ENCODE assay signal across 33 cellular contexts in the genomic region with DNA sequence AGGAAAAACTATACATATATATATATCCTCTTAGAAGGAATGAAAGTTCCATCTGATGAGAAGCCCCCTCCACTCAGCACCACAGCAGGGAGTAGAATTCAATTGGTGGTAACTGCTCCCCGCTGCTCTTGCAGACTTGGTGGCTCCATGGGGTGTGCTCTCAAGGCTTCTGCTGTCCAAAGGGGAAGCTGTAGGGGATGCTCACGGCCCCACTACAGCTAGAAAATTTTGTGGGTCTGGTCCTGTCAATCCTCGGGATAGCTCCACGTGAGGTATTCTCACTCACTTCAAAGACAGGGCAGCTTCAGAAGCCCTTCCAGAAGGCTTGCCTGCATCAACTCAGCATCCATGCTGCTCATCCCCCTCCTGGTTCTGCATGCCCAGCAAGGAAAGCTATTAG.
"Had no signal": no experiment of that assay in that cellular context is flagged by ENCODE, and none has a peak within 500 bp of the region (broad histone marks: within the 10 kb centered on the region; RNA-seq: fewer than 3 reads in every experiment).

No MANE protein-coding gene starts in this region.

- H3K27me3 ChIP-seq: adrenal gland, brain microvascular endothelial cell, heart left ventricle, hepatocyte had no signal

- H3K9me3 ChIP-seq: adrenal gland, heart left ventricle had no signal

- H3K27me3 Mint-ChIP-seq: activated CD4-positive, alpha-beta memory T cell treated with anti-CD3 and anti-CD28 coated beads for 36 hours; activated CD4-positive, alpha-beta T cell treated with anti-CD3 and anti-CD28 coated beads, Interleukin-2, amount 10 ng/mL, durations not matched to agents 24 days and 14 days; activated CD8-positive, alpha-beta memory T cell treated with anti-CD3 and anti-CD28 coated beads, Interleukin-2, amount 10 ng/mL, durations not matched to agents 7 days and 5 days; activated naive CD8-positive, alpha-beta T cell treated with anti-CD3 and anti-CD28 coated beads for 36 hours; activated naive CD8-positive, alpha-beta T cell treated with anti-CD3 and anti-CD28 coated beads, Interleukin-2, amount 50 U/mL, for 24 hours; T-helper 17 cell had no signal

- H3K36me3 ChIP-seq: adrenal gland, brain microvascular endothelial cell, heart left ventricle had no signal

- H3K27ac Mint-ChIP-seq: activated CD4-positive, alpha-beta memory T cell treated with anti-CD3 and anti-CD28 coated beads for 36 hours; activated CD4-positive, alpha-beta T cell treated with anti-CD3 and anti-CD28 coated beads for 36 hours; activated CD4-positive, alpha-beta T cell treated with anti-CD3 and anti-CD28 coated beads, Interleukin-2, amount 10 ng/mL, durations not matched to agents 24 days and 14 days; activated CD8-positive, alpha-beta memory T cell treated with anti-CD3 and anti-CD28 coated beads, Interleukin-2, amount 10 ng/mL, durations not matched to agents 7 days and 5 days; activated CD8-positive, alpha-beta T cell treated with anti-CD3 and anti-CD28 coated beads, Interleukin-2, amount 10 ng/mL, durations not matched to agents 7 days and 5 days; activated naive CD4-positive, alpha-beta T cell treated with anti-CD3 and anti-CD28 coated beads for 36 hours; activated naive CD4-positive, alpha-beta T cell treated with anti-CD3 and anti-CD28 coated beads, Interleukin-2, amount 50 U/mL, for 24 hours; activated naive CD8-positive, alpha-beta T cell treated with anti-CD3 and anti-CD28 coated beads for 36 hours; activated naive CD8-positive, alpha-beta T cell treated with anti-CD3 and anti-CD28 coated beads, Interleukin-2, amount 50 U/mL, for 24 hours; activated T-helper 1 cell treated with anti-CD3 and anti-CD28 coated beads, Interleukin-12 subunit alpha, Interleukin-12 subunit beta, Interleukin-2, Interleukin-4 antibody, amounts not matched to agents 30 ng/mL and 10 ng/mL and 1 ng/mL, durations not matched to agents 14 hours and 24 hours and 36 hours; activated T-helper 2 cell treated with anti-CD3 and anti-CD28 coated beads, Interferon-gamma antibody, Interleukin-2, Interleukin-4, amounts not matched to agents 10 μg/mL and 5 μg/mL and 100 μg/mL, durations not matched to agents 14 hours and 24 hours and 36 hours; T-helper 17 cell; T-helper 2 cell treated with Interferon-gamma antibody and Interleukin-4, amounts not matched to agents 5 μg/mL and 100 μg/mL, for 36 hours had no signal

- H3K4me3 ChIP-seq: adrenal gland, heart left ventricle, hepatocyte had no signal

- H3K36me3 Mint-ChIP-seq: activated CD4-positive, alpha-beta memory T cell treated with anti-CD3 and anti-CD28 coated beads for 36 hours; activated CD8-positive, alpha-beta memory T cell treated with anti-CD3 and anti-CD28 coated beads, Interleukin-2, amount 10 ng/mL, durations not matched to agents 7 days and 5 days; activated naive CD4-positive, alpha-beta T cell treated with anti-CD3 and anti-CD28 coated beads, Interleukin-2, amount 50 U/mL, for 24 hours; activated naive CD8-positive, alpha-beta T cell treated with anti-CD3 and anti-CD28 coated beads for 36 hours had no signal

- DNase-seq: activated CD4-positive, alpha-beta memory T cell treated with anti-CD3 and anti-CD28 coated beads for 36 hours; activated CD4-positive, alpha-beta T cell treated with anti-CD3 and anti-CD28 coated beads for 36 hours; activated CD4-positive, alpha-beta T cell treated with anti-CD3 and anti-CD28 coated beads, Interleukin-2, amount 10 ng/mL, durations not matched to agents 24 days and 14 days; activated CD4-positive, CD25-positive, alpha-beta regulatory T cell; activated CD4-positive, CD25-positive, alpha-beta regulatory T cell treated with anti-CD3 and anti-CD28 coated beads, Interleukin-2, amount 50 U/mL, for 72 hours; activated CD8-positive, alpha-beta memory T cell treated with anti-CD3 and anti-CD28 coated beads, Interleukin-2, amount 10 ng/mL, durations not matched to agents 7 days and 5 days; activated CD8-positive, alpha-beta memory T cell treated with anti-CD3 and anti-CD28 coated beads, Interleukin-2, amount 50 U/mL, for 4 hours; activated CD8-positive, alpha-beta T cell treated with anti-CD3 and anti-CD28 coated beads, Interleukin-2, amount 10 ng/mL, durations not matched to agents 7 days and 5 days; activated effector memory CD4-positive, alpha-beta T cell treated with anti-CD3 and anti-CD28 coated beads, Interleukin-2, amount 50 U/mL, for 16 hours; activated naive CD4-positive, alpha-beta T cell treated with anti-CD3 and anti-CD28 coated beads for 36 hours; activated naive CD8-positive, alpha-beta T cell treated with anti-CD3 and anti-CD28 coated beads for 36 hours; activated naive CD8-positive, alpha-beta T cell treated with anti-CD3 and anti-CD28 coated beads, Interleukin-2, amount 50 U/mL, for 24 hours; activated T-cell treated with anti-CD3 and anti-CD28 coated beads, Interleukin-2, amount 50 U/mL, for 1 hour; activated T-cell treated with anti-CD3 and anti-CD28 coated beads, Interleukin-2, amount 50 U/mL, for 48 hours; adrenal gland; amygdala; brain microvascular endothelial cell; caudate nucleus; cortex of kidney; dermis blood vessel endothelial cell; effector CD8-positive, alpha-beta T cell; foreskin fibroblast; glutamatergic neuron; heart left ventricle; T-helper 1 cell; T-helper 17 cell; T1000 had no signal

- ATAC-seq: activated CD4-positive, alpha-beta T cell treated with anti-CD3 and anti-CD28 coated beads for 36 hours; activated CD8-positive, alpha-beta memory T cell treated with anti-CD3 and anti-CD28 coated beads, Interleukin-2, amount 10 ng/mL, durations not matched to agents 7 days and 5 days; activated CD8-positive, alpha-beta T cell treated with anti-CD3 and anti-CD28 coated beads, Interleukin-2, amount 10 ng/mL, durations not matched to agents 7 days and 5 days; activated naive CD8-positive, alpha-beta T cell treated with anti-CD3 and anti-CD28 coated beads, Interleukin-2, amount 50 U/mL, for 24 hours; esophagus mucosa; heart left ventricle; T-helper 17 cell had no signal

- H3K27ac ChIP-seq: adrenal gland, brain microvascular endothelial cell, heart left ventricle, hepatocyte had no signal

- H3K4me3 Mint-ChIP-seq: activated CD4-positive, alpha-beta memory T cell treated with anti-CD3 and anti-CD28 coated beads for 36 hours; activated CD4-positive, alpha-beta T cell treated with anti-CD3 and anti-CD28 coated beads for 36 hours; activated CD4-positive, alpha-beta T cell treated with anti-CD3 and anti-CD28 coated beads, Interleukin-2, amount 10 ng/mL, durations not matched to agents 24 days and 14 days; activated CD8-positive, alpha-beta memory T cell treated with anti-CD3 and anti-CD28 coated beads, Interleukin-2, amount 10 ng/mL, durations not matched to agents 7 days and 5 days; activated CD8-positive, alpha-beta T cell treated with anti-CD3 and anti-CD28 coated beads, Interleukin-2, amount 10 ng/mL, durations not matched to agents 7 days and 5 days; activated naive CD4-positive, alpha-beta T cell treated with anti-CD3 and anti-CD28 coated beads for 36 hours; activated naive CD4-positive, alpha-beta T cell treated with anti-CD3 and anti-CD28 coated beads, Interleukin-2, amount 50 U/mL, for 24 hours; activated naive CD8-positive, alpha-beta T cell treated with anti-CD3 and anti-CD28 coated beads for 36 hours; activated naive CD8-positive, alpha-beta T cell treated with anti-CD3 and anti-CD28 coated beads, Interleukin-2, amount 50 U/mL, for 24 hours; activated T-helper 1 cell treated with anti-CD3 and anti-CD28 coated beads, Interleukin-12 subunit alpha, Interleukin-12 subunit beta, Interleukin-2, Interleukin-4 antibody, amounts not matched to agents 30 ng/mL and 10 ng/mL and 1 ng/mL, durations not matched to agents 14 hours and 24 hours and 36 hours; T-helper 17 cell; T-helper 2 cell treated with Interferon-gamma antibody and Interleukin-4, amounts not matched to agents 5 μg/mL and 100 μg/mL, for 36 hours had no signal

- H3K9me3 Mint-ChIP-seq: activated CD4-positive, alpha-beta memory T cell treated with anti-CD3 and anti-CD28 coated beads for 36 hours; activated CD4-positive, alpha-beta T cell treated with anti-CD3 and anti-CD28 coated beads, Interleukin-2, amount 10 ng/mL, durations not matched to agents 24 days and 14 days; activated naive CD4-positive, alpha-beta T cell treated with anti-CD3 and anti-CD28 coated beads for 36 hours; activated naive CD4-positive, alpha-beta T cell treated with anti-CD3 and anti-CD28 coated beads, Interleukin-2, amount 50 U/mL, for 24 hours; activated naive CD8-positive, alpha-beta T cell treated with anti-CD3 and anti-CD28 coated beads for 36 hours; activated naive CD8-positive, alpha-beta T cell treated with anti-CD3 and anti-CD28 coated beads, Interleukin-2, amount 50 U/mL, for 24 hours; activated T-helper 1 cell treated with anti-CD3 and anti-CD28 coated beads, Interleukin-12 subunit alpha, Interleukin-12 subunit beta, Interleukin-2, Interleukin-4 antibody, amounts not matched to agents 30 ng/mL and 10 ng/mL and 1 ng/mL, durations not matched to agents 14 hours and 24 hours and 36 hours; activated T-helper 2 cell treated with anti-CD3 and anti-CD28 coated beads, Interferon-gamma antibody, Interleukin-2, Interleukin-4, amounts not matched to agents 10 μg/mL and 5 μg/mL and 100 μg/mL, durations not matched to agents 14 hours and 24 hours and 36 hours; T-helper 2 cell treated with Interferon-gamma antibody and Interleukin-4, amounts not matched to agents 5 μg/mL and 100 μg/mL, for 36 hours had no signal

- H3K4me1 Mint-ChIP-seq: activated CD4-positive, alpha-beta T cell treated with anti-CD3 and anti-CD28 coated beads for 36 hours; activated CD4-positive, alpha-beta T cell treated with anti-CD3 and anti-CD28 coated beads, Interleukin-2, amount 10 ng/mL, durations not matched to agents 24 days and 14 days; activated CD8-positive, alpha-beta memory T cell treated with anti-CD3 and anti-CD28 coated beads, Interleukin-2, amount 10 ng/mL, durations not matched to agents 7 days and 5 days; activated naive CD4-positive, alpha-beta T cell treated with anti-CD3 and anti-CD28 coated beads, Interleukin-2, amount 50 U/mL, for 24 hours; activated naive CD8-positive, alpha-beta T cell treated with anti-CD3 and anti-CD28 coated beads for 36 hours; activated naive CD8-positive, alpha-beta T cell treated with anti-CD3 and anti-CD28 coated beads, Interleukin-2, amount 50 U/mL, for 24 hours; T-helper 17 cell had no signal
